ENCODE assay signal across 16 cellular contexts in genomic region chr7:132527467-132528410, GRCh38. TPM values are rescaled to one million over a fixed set of nuclear protein-coding genes. Genes with fewer than 3 reads are reported as not detected.
DNase-seq lines count a peak whose midpoint lies in the region; ATAC-seq, FAIRE-seq and TF ChIP-seq lines count a peak whose summit lies in the region.
"Had no signal": no experiment of that assay in that cellular context is flagged by ENCODE, and none has a peak within 500 bp of the region (broad histone marks: within the 10 kb centered on the region; RNA-seq: fewer than 3 reads in every experiment).

No MANE protein-coding gene starts in this region.

- peaks cover 18 to 33% (median 25%) of the 10 kb centered on the region in 10 experiments for H3K4me1 ChIP-seq in BLaER1 treated with 17β-estradiol and CSF1 and Interleukin-3, amounts not matched to agents 10 nM and 100 nM
- H3K4me1 ChIP-seq in K562 (replicated peaks in 1 of 2; ENCODE audit: control insufficient read depth in 2 of 2, insufficient read depth in 2 of 2, low read length in 2 of 2) (no peaks in the 10 kb centered on the region), right lobe of liver (peaks cover 0 to 5% (median 0%) of the 10 kb centered on the region in 4 donors)
- H3K4me1 ChIP-seq: A549, BE2C, Caco-2 had no signal

- CTCF ChIA-PET in K562 (lab: Yijun Ruan, JAX; ENCODE audit: low intra/inter-chr PET ratio), result no interaction called here

- in situ Hi-C loops in K562 (cut with MboI), result no loop called here

- H3K36me3 ChIP-seq in BLaER1 treated with 17β-estradiol and CSF1 and Interleukin-3, amounts not matched to agents 10 nM and 100 nM, result no peaks in the 10 kb centered on the region
- H3K36me3 ChIP-seq in K562 (ENCODE audit: control insufficient read depth, insufficient read depth, low read length), result no peaks in the 10 kb centered on the region
- no peaks in the 10 kb centered on the region for H3K36me3 ChIP-seq in right lobe of liver
- H3K36me3 ChIP-seq: BE2C had no signal

- no peaks in the 10 kb centered on the region for H3K27me3 ChIP-seq in BLaER1 treated with 17β-estradiol and CSF1 and Interleukin-3, amounts not matched to agents 10 nM and 100 nM
- peaks cover 2 to 17% of the 10 kb centered on the region in 2 experiments; a peak in 1 of 5 replicates for H3K27me3 ChIP-seq in K562 (ENCODE audit: control insufficient read depth in 2 of 2, insufficient read depth in 2 of 2, low read length in 2 of 2)
- H3K27me3 ChIP-seq in right lobe of liver, result no peaks in the 10 kb centered on the region
- H3K27me3 ChIP-seq: BE2C had no signal

- no peak overlapping the region for H3K27ac ChIP-seq in BLaER1 treated with 17β-estradiol and CSF1 and Interleukin-3, amounts not matched to agents 10 nM and 100 nM
- H3K27ac ChIP-seq in K562 (ENCODE audit: extremely low read depth, low read depth, low read length) (no peak overlapping the region), right lobe of liver (no peak overlapping the region)
- H3K27ac ChIP-seq: A549 had no signal

- BruUV-seq in K562 (replicated peaks; lab: Mats Ljungman, UMichigan), result no TSS peak

- H3K9ac ChIP-seq in BLaER1 treated with 17β-estradiol and CSF1 and Interleukin-3, amounts not matched to agents 10 nM and 100 nM, result no peak overlapping the region
- no peak overlapping the region for H3K9ac ChIP-seq in K562 (ENCODE audit: insufficient read depth in 1 of 2, low read depth in 2 of 2, low read length in 2 of 2)

- H3K4me2 ChIP-seq in BLaER1 treated with 17β-estradiol and CSF1 and Interleukin-3, amounts not matched to agents 10 nM and 100 nM, result peak overlapping the region in 8 of 11 experiments; percentile 8 to 63 (median 48); a peak in 16 of 22 replicates
- H3K4me2 ChIP-seq in K562 (ENCODE audit: insufficient read depth, low read length), result no peak overlapping the region
- H3K4me2 ChIP-seq: A549, GM23338 had no signal

- no peaks in the 10 kb centered on the region for H3K9me1 ChIP-seq in K562 (ENCODE audit: control insufficient read depth, insufficient read depth, low read length)

- intact Hi-C loops in K562 (cut with micrococcal nuclease) (no loop called here), right lobe of liver (cut with DNase I) (no loop called here)

- H3K4me3 ChIP-seq in BLaER1 treated with 17β-estradiol and CSF1 and Interleukin-3, amounts not matched to agents 10 nM and 100 nM, result no peak overlapping the region
- H3K4me3 ChIP-seq in K562 (no peak overlapping the region), right lobe of liver (no peak overlapping the region)
- H3K4me3 ChIP-seq: A549, GM12878, GM23338 had no signal

- no peak for FAIRE-seq in K562 (lab: Jason Lieb, UNC)
- FAIRE-seq: A549, GM12878, GM18507 had no signal

- 1% methylated on average over 17 of the region's 17 CpGs for WGBS in K562 (ENCODE audit: insufficient coverage, low coverage, missing lambda C conversion rate)
- 50% methylated on average over 15 of the region's 17 CpGs for WGBS in right lobe of liver (ENCODE audit: insufficient coverage, low coverage, low lambda C conversion rate, missing lambda C conversion rate)

- no peaks in the 10 kb centered on the region for H3K9me3 ChIP-seq in BLaER1 treated with 17β-estradiol and CSF1 and Interleukin-3, amounts not matched to agents 10 nM and 100 nM (replicated peaks in 1 of 11)
- no peaks in the 10 kb centered on the region for H3K9me3 ChIP-seq in K562 (replicated peaks; ENCODE audit: control insufficient read depth, insufficient read depth, low read depth, low read length)
- no peaks in the 10 kb centered on the region for H3K9me3 ChIP-seq in right lobe of liver
- H3K9me3 ChIP-seq: A549, BE2C, Caco-2 had no signal

- no peaks in the 10 kb centered on the region for H3K79me2 ChIP-seq in K562 (ENCODE audit: control insufficient read depth, insufficient read depth, low read length)

- DNase-seq in Daoy (ENCODE audit: low read depth) (peak; percentile 51), K562 (ENCODE audit: extremely low read depth in 1 of 4, low spot score in 3 of 4) (no peak), right lobe of liver (peak in 2 of 3 donors; percentile 47 to 57), T-helper 2 cell (no peak), retina (no peak), DMS153 treated with DMSO at 0.1 percent for 48 hours (lab: John Stamatoyannopoulos, UW; ENCODE audit: unreplicated experiment) (no peak)
- DNase-seq: BE2C; Caco-2; CD8-positive, alpha-beta memory T cell; H9; IMR-90 had no signal

- TF ChIP-seq RAD21 in K562 (CRISPR knock-in tag; conservative IDR thresholded peaks at IDR 0.05 in 1 of 2, IDR thresholded peaks at IDR 0.05 in 1 of 2), result no peak

- TF ChIP-seq EP300 in K562 (IDR thresholded peaks at IDR 0.05; ENCODE audit: low read length), result no peak

- TF ChIP-seq CTCF in K562 (IDR thresholded peaks at IDR 0.05 in 2 of 3, conservative IDR thresholded peaks at IDR 0.05 in 1 of 3; ENCODE audit: insufficient read depth in 2 of 3, low read depth in 1 of 3, low read length in 3 of 3), result no peak
- TF ChIP-seq CTCF in right lobe of liver (IDR thresholded peaks at IDR 0.05), result no peak

- H4K20me1 ChIP-seq in BLaER1 treated with 17β-estradiol and CSF1 and Interleukin-3, amounts not matched to agents 10 nM and 100 nM, result no peaks in the 10 kb centered on the region
- peaks cover 2% of the 10 kb centered on the region; the same call in 1 of the 2 replicates for H4K20me1 ChIP-seq in K562 (replicated peaks; ENCODE audit: control insufficient read depth, insufficient read depth, low read length)

- POLR2A ChIA-PET in K562 (lab: Yijun Ruan, JAX), result interaction anchor here (0.9 kb wide), 1 partner anchor 10 kb away, joined by 3 read pairs; no protein-coding TSS in a partner anchor

- ATAC-seq in K562, result no peak
- peak; percentile 77 to 90 (median 86) for ATAC-seq in right lobe of liver
- ATAC-seq: A549, GM12878, GM23338 had no signal

- no peak overlapping the region for H2AFZ ChIP-seq in K562 (ENCODE audit: low read depth, low read length)
- H2AFZ ChIP-seq: GM23338 had no signal

- no peak for TF ChIP-seq POLR2A in K562 (conservative IDR thresholded peaks at IDR 0.05)
- TF ChIP-seq POLR2A in right lobe of liver (IDR thresholded peaks at IDR 0.05), result no peak

TF ChIP-seq in K562, 482 proteins besides CTCF, POLR2A, EP300 and RAD21 (continues in another document):
- TF ChIP-seq ATF1 (CRISPR knock-in tag; IDR thresholded peaks at IDR 0.05) (no peak), ATF1 (tag; IDR thresholded peaks at IDR 0.05) (no peak), TAL1 (IDR thresholded peaks at IDR 0.05) (peak; percentile 47; the same call in 1 of the 2 replicates), BHLHE40 (IDR thresholded peaks at IDR 0.05; ENCODE audit: low read length) (no peak), SNIP1 (IDR thresholded peaks at IDR 0.05; ENCODE audit: low read depth) (no peak)
- TF ChIP-seq, protein P1, sequence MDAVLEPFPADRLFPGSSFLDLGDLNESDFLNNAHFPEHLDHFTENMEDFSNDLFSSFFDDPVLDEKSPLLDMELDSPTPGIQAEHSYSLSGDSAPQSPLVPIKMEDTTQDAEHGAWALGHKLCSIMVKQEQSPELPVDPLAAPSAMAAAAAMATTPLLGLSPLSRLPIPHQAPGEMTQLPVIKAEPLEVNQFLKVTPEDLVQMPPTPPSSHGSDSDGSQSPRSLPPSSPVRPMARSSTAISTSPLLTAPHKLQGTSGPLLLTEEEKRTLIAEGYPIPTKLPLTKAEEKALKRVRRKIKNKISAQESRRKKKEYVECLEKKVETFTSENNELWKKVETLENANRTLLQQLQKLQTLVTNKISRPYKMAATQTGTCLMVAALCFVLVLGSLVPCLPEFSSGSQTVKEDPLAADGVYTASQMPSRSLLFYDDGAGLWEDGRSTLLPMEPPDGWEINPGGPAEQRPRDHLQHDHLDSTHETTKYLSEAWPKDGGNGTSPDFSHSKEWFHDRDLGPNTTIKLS (IDR thresholded peaks at IDR 0.05; ENCODE audit: borderline replicate concordance, low read depth), result no peak

RNA-seq across cellular contexts. Expression of gene PLXNA4, which starts 48.5 kb away (rescaled TPM):
- total RNA-seq in Daoy (2014; rRNA removed; shearing (Covaris generic)), result 0.69 and 5.5 TPM in 2 replicates
- total RNA-seq in K562 (2011; cell fraction: chromatin; rRNA removed; ENCODE audit: low replicate concordance), result 0.09 and 0.14 TPM in 2 replicates
- total RNA-seq in K562 (2011; cell fraction: nucleolus; rRNA removed), result not detected in 2 replicates
- total RNA-seq in K562 (2011; cell fraction: nucleoplasm; rRNA removed), result not detected in 2 replicates
- under 0.01 TPM in 1 of 2 replicates, not detected in the other for total RNA-seq in K562 (2014; rRNA removed)
- total RNA-seq in K562 (2014; rRNA removed; fragmentation: Illumina TruSeq; extraction: Trizol), result not detected in 2 replicates
- not detected in 2 replicates for total RNA-seq in K562 (2015; rRNA removed; fragmentation: Illumina TruSeq; extraction: Trizol)
- 0.04 and 0.09 TPM in 2 replicates for total RNA-seq in K562 (2021)
- polyA plus RNA-seq in K562 (2011; rRNA removed), result not detected in 2 replicates
- polyA plus RNA-seq in K562 (2011; cell fraction: cytosol; rRNA removed), result 0.09 TPM in 1 of 2 replicates, not detected in the other
- polyA plus RNA-seq in K562 (2011; cell fraction: nucleus; rRNA removed), result not detected in 2 replicates
- polyA plus RNA-seq in K562 (2012), result 0.10 TPM in 1 of 2 replicates, not detected in the other
- not detected in 2 replicates for polyA plus RNA-seq in K562 (2014; fragmentation: Illumina TruSeq; extraction: Trizol)
- polyA plus RNA-seq in K562 (2014; fragmentation: Nextera tagmentation; extraction: Ambion mirVana), result not detected
- polyA plus RNA-seq in K562 (2014; rRNA removed), result not detected in 2 replicates
- polyA minus RNA-seq in K562 (2011; rRNA and poly(A)+ RNA removed), result 0.03 TPM in 1 of 2 replicates, not detected in the other
- not detected in 2 replicates for polyA minus RNA-seq in K562 (2011; cell fraction: cytosol; rRNA and poly(A)+ RNA removed)
- polyA minus RNA-seq in K562 (2011; cell fraction: nucleus; rRNA and poly(A)+ RNA removed), result 0.22 TPM in 1 of 2 replicates, not detected in the other
- total RNA-seq in right lobe of liver, result under 1 TPM; 0.17 to 0.90 (median 0.30) TPM
- polyA plus RNA-seq: GM12878 had no signal

Comparison
In these comparisons a context has a peak if more than half of its experiments do, and no peak if none do; other contexts are left out.
1. DNase-seq: peak in Daoy (single experiment) and right lobe of liver (2 of 3); none in K562 (0 of 4), T-helper 2 cell (0 of 5), retina (single experiment) and DMS153 treated with DMSO at 0.1 percent for 48 hours (single experiment).